In genomic region chr2:229719926-229720652, GRCh38 we compare ENCODE assay signal across 13 cellular contexts. TPM values are rescaled to one million over a fixed set of nuclear protein-coding genes. Genes with fewer than 3 reads are reported as not detected.
"Had no signal": no experiment of that assay in that cellular context is flagged by ENCODE, and none has a peak within 500 bp of the region (broad histone marks: within the 10 kb centered on the region; RNA-seq: fewer than 3 reads in every experiment).

No MANE protein-coding gene starts in this region.

- ATAC-seq: heart left ventricle, left lobe of liver, natural killer cell had no signal

- H3K9me3 ChIP-seq: heart left ventricle had no signal

- DNase-seq: activated CD4-positive, alpha-beta T cell treated with anti-CD3 and anti-CD28 coated beads for 48 hours; activated naive CD4-positive, alpha-beta T cell; caudate nucleus; effector memory CD4-positive, alpha-beta T cell; heart left ventricle; mammary epithelial cell; natural killer cell; posterior cingulate gyrus; stimulated activated CD4-positive, alpha-beta T cell treated with anti-CD3 and anti-CD28 coated beads, Interleukin-1b, Interleukin-23, amount 100 ng/mL, for 48 hours; stimulated activated naive CD4-positive, alpha-beta T cell had no signal

- H3K4me3 ChIP-seq: coronary artery, heart left ventricle had no signal

- H3K27ac ChIP-seq: coronary artery, heart left ventricle had no signal

- H3K36me3 ChIP-seq: heart left ventricle had no signal

RNA-seq across cellular contexts. Expression of gene DNER, which starts 5.7 kb away (rescaled TPM):
- total RNA-seq: activated T-helper 1 cell treated with anti-CD3 and anti-CD28 coated beads, Interleukin-12 subunit alpha, Interleukin-12 subunit beta, Interleukin-2, Interleukin-4 antibody, amounts not matched to agents 30 ng/mL and 10 ng/mL and 1 ng/mL, durations not matched to agents 14 hours and 24 hours and 36 hours; natural killer cell had no signal
